In genomic region chr6:156961282-156961892, GRCh38 we compare ENCODE assay signal across 27 cellular contexts.
"Had no signal": no experiment of that assay in that cellular context is flagged by ENCODE, and none has a peak within 500 bp of the region (broad histone marks: within the 10 kb centered on the region; RNA-seq: fewer than 3 reads in every experiment).

No MANE protein-coding gene starts in this region.

- H3K27me3 ChIP-seq: brain microvascular endothelial cell, colonic mucosa had no signal

- H3K4me3 Mint-ChIP-seq: activated CD4-positive, alpha-beta memory T cell treated with anti-CD3 and anti-CD28 coated beads, Interleukin-2, amount 10 ng/mL, durations not matched to agents 7 days and 5 days; activated CD4-positive, alpha-beta T cell treated with anti-CD3 and anti-CD28 coated beads, Interleukin-2, amount 10 ng/mL, durations not matched to agents 7 days and 5 days; activated naive CD8-positive, alpha-beta T cell; activated T-cell treated with anti-CD3 and anti-CD28 coated beads, Interleukin-2, amount 50 U/mL, for 24 hours had no signal

- H3K36me3 ChIP-seq: brain microvascular endothelial cell, colonic mucosa had no signal

- H3K27ac Mint-ChIP-seq: activated CD4-positive, alpha-beta memory T cell treated with anti-CD3 and anti-CD28 coated beads, Interleukin-2, amount 10 ng/mL, durations not matched to agents 7 days and 5 days; activated CD4-positive, alpha-beta T cell treated with anti-CD3 and anti-CD28 coated beads, Interleukin-2, amount 10 ng/mL, durations not matched to agents 7 days and 5 days; activated naive CD8-positive, alpha-beta T cell had no signal

- H3K27ac ChIP-seq: brain microvascular endothelial cell, colonic mucosa had no signal

- H3K4me3 ChIP-seq: colonic mucosa had no signal

- H3K27me3 Mint-ChIP-seq: activated CD4-positive, alpha-beta memory T cell treated with anti-CD3 and anti-CD28 coated beads, Interleukin-2, amount 10 ng/mL, durations not matched to agents 7 days and 5 days; activated CD4-positive, alpha-beta T cell treated with anti-CD3 and anti-CD28 coated beads, Interleukin-2, amount 10 ng/mL, durations not matched to agents 7 days and 5 days; activated naive CD8-positive, alpha-beta T cell; activated T-cell treated with anti-CD3 and anti-CD28 coated beads, Interleukin-2, amount 50 U/mL, for 24 hours had no signal

- DNase-seq: activated CD4-positive, alpha-beta memory T cell treated with anti-CD3 and anti-CD28 coated beads, Interleukin-2, amount 10 ng/mL, durations not matched to agents 7 days and 5 days; activated CD4-positive, alpha-beta T cell treated with anti-CD3 and anti-CD28 coated beads for 1 hour; activated CD4-positive, alpha-beta T cell treated with anti-CD3 and anti-CD28 coated beads for 4 hours; activated CD4-positive, alpha-beta T cell treated with anti-CD3 and anti-CD28 coated beads, Interleukin-2, amount 10 ng/mL, durations not matched to agents 7 days and 5 days; activated CD4-positive, alpha-beta T cell treated with anti-CD3 and anti-CD28 coated beads, Interleukin-2, amount 50 U/mL, for 4 hours; activated CD8-positive, alpha-beta memory T cell treated with anti-CD3 and anti-CD28 coated beads, Interleukin-2, amount 50 U/mL, for 48 hours; activated gamma-delta T cell; activated naive CD4-positive, alpha-beta T cell; activated naive CD4-positive, alpha-beta T cell treated with anti-CD3 and anti-CD28 coated beads, Interleukin-2, amount 50 U/mL, for 16 hours; activated T-cell treated with anti-CD3 and anti-CD28 coated beads for 4 hours; activated T-cell treated with anti-CD3 and anti-CD28 coated beads, Interleukin-2, amount 50 U/mL, for 24 hours; activated T-cell treated with anti-CD3 and anti-CD28 coated beads, Interleukin-2, amount 50 U/mL, for 72 hours; amniotic stem cell; anterior cingulate cortex; brain microvascular endothelial cell; central memory CD4-positive, alpha-beta T cell; cerebellar nuclear complex; colonic mucosa; effector CD8-positive, alpha-beta T cell; foreskin fibroblast; head of caudate nucleus; hippocampal formation; T-helper 2 cell had no signal

- H3K9me3 ChIP-seq: colonic mucosa had no signal

- H3K4me1 ChIP-seq: colonic mucosa had no signal

- H3K9me3 Mint-ChIP-seq: activated CD4-positive, alpha-beta memory T cell treated with anti-CD3 and anti-CD28 coated beads, Interleukin-2, amount 10 ng/mL, durations not matched to agents 7 days and 5 days; activated CD4-positive, alpha-beta T cell treated with anti-CD3 and anti-CD28 coated beads, Interleukin-2, amount 10 ng/mL, durations not matched to agents 7 days and 5 days; activated T-cell treated with anti-CD3 and anti-CD28 coated beads, Interleukin-2, amount 50 U/mL, for 24 hours; activated T-cell treated with anti-CD3 and anti-CD28 coated beads, Interleukin-2, amount 50 U/mL, for 72 hours had no signal

- FAIRE-seq: astrocyte, frontal cortex had no signal

- ATAC-seq: esophagus mucosa had no signal
